In the genomic region with DNA sequence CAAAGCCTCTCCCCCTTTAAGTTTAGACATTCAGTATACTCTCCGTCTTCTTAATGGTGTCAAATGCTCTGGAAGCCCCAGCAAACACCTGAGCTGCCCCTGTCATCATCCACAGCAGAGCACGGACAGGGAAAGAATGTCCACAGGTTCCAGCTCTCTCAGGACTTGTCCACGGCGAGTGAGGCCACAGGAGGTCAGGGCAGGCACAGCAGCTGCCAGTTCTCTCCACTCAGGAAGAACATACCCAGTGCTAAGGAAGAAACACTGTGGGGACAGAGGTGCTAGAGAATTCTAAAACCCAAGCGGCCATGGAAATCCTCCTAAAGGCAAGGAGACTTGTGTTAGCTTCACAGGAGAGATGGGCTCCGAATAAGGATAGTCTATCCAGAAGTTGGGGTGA, we compare ENCODE assay signal across 20 cellular contexts.
DNase-seq lines count a peak whose midpoint lies in the region; ATAC-seq and TF ChIP-seq lines count a peak whose summit lies in the region.
"Had no signal": no experiment of that assay in that cellular context is flagged by ENCODE, and none has a peak within 500 bp of the region (broad histone marks: within the 10 kb centered on the region; RNA-seq: fewer than 3 reads in every experiment).

No MANE protein-coding gene starts in this region.

- H3K9ac ChIP-seq in Loucy (ENCODE audit: low read depth, low read length, poor library complexity, severe bottlenecking): no peak overlapping the region

- no peaks in the 10 kb centered on the region for H3K36me3 ChIP-seq in Caco-2 (ENCODE audit: control insufficient read depth, insufficient read depth, low read length)
- H3K36me3 ChIP-seq in Loucy (ENCODE audit: insufficient read depth, low read length): no peaks in the 10 kb centered on the region
- H3K36me3 ChIP-seq: Peyer's patch, SJCRH30 had no signal

- CTCF ChIA-PET in AG04450 (lab: Charles Lee) (no interaction called here), Caco-2 (lab: Charles Lee) (no interaction called here)
- CTCF ChIA-PET in activated CD8-positive, alpha-beta memory T cell treated with anti-CD3 and anti-CD28 coated beads, Interleukin-2, amount 10 ng/mL, durations not matched to agents 7 days and 5 days (lab: Charles Lee): no interaction called here

- H3K27ac Mint-ChIP-seq in Caco-2 (ENCODE audit: unreplicated experiment) (peak overlapping the region; percentile 3), glutamatergic neuron (ENCODE audit: unreplicated experiment) (no peak overlapping the region)
- H3K27ac Mint-ChIP-seq in activated CD8-positive, alpha-beta memory T cell treated with anti-CD3 and anti-CD28 coated beads, Interleukin-2, amount 10 ng/mL, durations not matched to agents 7 days and 5 days: no peak overlapping the region
- H3K27ac Mint-ChIP-seq: CD8-positive, alpha-beta T cell; H9 had no signal

- H3K9me3 ChIP-seq in AG04450 (ENCODE audit: control insufficient read depth, insufficient read depth, low read length) (no peaks in the 10 kb centered on the region; the same call in 1 of the 2 replicates), Caco-2 (no peaks in the 10 kb centered on the region), Loucy (ENCODE audit: insufficient read depth, low read depth, low read length) (no peaks in the 10 kb centered on the region)
- H3K9me3 ChIP-seq: Peyer's patch, SJCRH30 had no signal

- H3K27me3 ChIP-seq in AG04450 (ENCODE audit: control insufficient read depth, insufficient read depth, low read length) (no peaks in the 10 kb centered on the region), Caco-2 (replicated peaks; ENCODE audit: control insufficient read depth, insufficient read depth, low read length) (no peaks in the 10 kb centered on the region), Loucy (ENCODE audit: insufficient read depth, low read length, poor library complexity, severe bottlenecking) (no peaks in the 10 kb centered on the region)
- H3K27me3 ChIP-seq: Peyer's patch had no signal

- no TSS peak for BruUV-seq in Caco-2 (replicated peaks; lab: Mats Ljungman, UMichigan)

- H3K27ac ChIP-seq in AG04450 (ENCODE audit: low read depth, low read length): peak overlapping the region; percentile 31
- H3K27ac ChIP-seq: Peyer's patch, SJCRH30 had no signal

- DNase-seq in AG04450 (ENCODE audit: low read depth, low spot score) (no peak), Caco-2 (no peak), left lobe of liver (ENCODE audit: low spot score) (no peak), glutamatergic neuron (no peak)
- no peak for DNase-seq in activated CD8-positive, alpha-beta memory T cell treated with anti-CD3 and anti-CD28 coated beads, Interleukin-2, amount 10 ng/mL, durations not matched to agents 7 days and 5 days
- DNase-seq: C1 segment of cervical spinal cord; CD8-positive, alpha-beta T cell; EL; H9; KG1; NCI-H1694; NCI-H2081; NCI-H2171; NCI-H345; NCI-H524; NCI-H774; Peyer's patch; SJCRH30 had no signal

- H3K9me2 ChIP-seq in Loucy (replicated peaks; ENCODE audit: low read depth, low read length): no peaks in the 10 kb centered on the region

- H3K9me3 Mint-ChIP-seq in Caco-2 (ENCODE audit: unreplicated experiment) (no peaks in the 10 kb centered on the region), glutamatergic neuron (ENCODE audit: unreplicated experiment) (peaks cover 5% of the 10 kb centered on the region)
- no peaks in the 10 kb centered on the region for H3K9me3 Mint-ChIP-seq in activated CD8-positive, alpha-beta memory T cell treated with anti-CD3 and anti-CD28 coated beads, Interleukin-2, amount 10 ng/mL, durations not matched to agents 7 days and 5 days (ENCODE audit: low read depth)
- H3K9me3 Mint-ChIP-seq: CD8-positive, alpha-beta T cell; H9 had no signal

- H3F3A ChIP-seq in Loucy (ENCODE audit: low read depth): no peaks in the 10 kb centered on the region

- H3K4me1 ChIP-seq in Caco-2: peaks cover 22% of the 10 kb centered on the region
- H3K4me1 ChIP-seq in Loucy (ENCODE audit: insufficient read depth, low read length, poor library complexity, severe bottlenecking): peaks cover 61% of the 10 kb centered on the region
- H3K4me1 ChIP-seq: SJCRH30 had no signal

- H3K27me3 Mint-ChIP-seq in Caco-2 (ENCODE audit: insufficient read depth, unreplicated experiment) (no peaks in the 10 kb centered on the region), glutamatergic neuron (ENCODE audit: unreplicated experiment) (peaks cover 3% of the 10 kb centered on the region)
- peaks cover 46% of the 10 kb centered on the region for H3K27me3 Mint-ChIP-seq in activated CD8-positive, alpha-beta memory T cell treated with anti-CD3 and anti-CD28 coated beads, Interleukin-2, amount 10 ng/mL, durations not matched to agents 7 days and 5 days

- intact Hi-C loops in Caco-2 (cut with micrococcal nuclease; ENCODE audit: unreplicated experiment): loop anchor here (10.0 kb wide), 1 partner anchor 337 kb away; no protein-coding TSS in a partner anchor

- no peaks in the 10 kb centered on the region for H4K20me1 ChIP-seq in Loucy (ENCODE audit: insufficient read depth, low read length, poor library complexity, severe bottlenecking)

- POLR2A ChIA-PET in AG04450 (lab: Yijun Ruan, JAX): no interaction called here
- POLR2A ChIA-PET in Caco-2 (lab: Charles Lee): no interaction called here

- H3K4me3 Mint-ChIP-seq in Caco-2 (ENCODE audit: unreplicated experiment) (no peak overlapping the region), glutamatergic neuron (ENCODE audit: unreplicated experiment) (no peak overlapping the region)
- no peak overlapping the region for H3K4me3 Mint-ChIP-seq in activated CD8-positive, alpha-beta memory T cell treated with anti-CD3 and anti-CD28 coated beads, Interleukin-2, amount 10 ng/mL, durations not matched to agents 7 days and 5 days
- H3K4me3 Mint-ChIP-seq: CD8-positive, alpha-beta T cell; H9 had no signal

- TF ChIP-seq CTCF in AG04450 (IDR thresholded peaks at IDR 0.05; ENCODE audit: low read depth, low read length) (no peak), Caco-2 (IDR thresholded peaks at IDR 0.05; ENCODE audit: insufficient read depth in 1 of 2, low read depth in 1 of 2, low read length in 1 of 2, severe bottlenecking in 1 of 2, unreplicated experiment in 1 of 2) (no peak), Loucy (conservative IDR thresholded peaks at IDR 0.05; ENCODE audit: low read length) (0 out of 2 replicates have a peak, but pooled peaks have one; percentile 13), glutamatergic neuron (IDR thresholded peaks at IDR 0.05; ENCODE audit: partially characterized antibody, unreplicated experiment) (no peak)

- peaks cover 46% of the 10 kb centered on the region for H3K4me1 Mint-ChIP-seq in Caco-2 (ENCODE audit: low read depth, unreplicated experiment)
- H3K4me1 Mint-ChIP-seq in activated CD8-positive, alpha-beta memory T cell treated with anti-CD3 and anti-CD28 coated beads, Interleukin-2, amount 10 ng/mL, durations not matched to agents 7 days and 5 days: peaks cover 35% of the 10 kb centered on the region
- peaks cover 8% of the 10 kb centered on the region for H3K4me1 Mint-ChIP-seq in glutamatergic neuron (ENCODE audit: low read depth, unreplicated experiment)

- H3K4me2 ChIP-seq in Loucy (ENCODE audit: low read depth, low read length, poor library complexity, severe bottlenecking): no peak overlapping the region

- ATAC-seq in left lobe of liver (peak; percentile 79), HG03521 (IDR thresholded peaks at IDR 0.05; ENCODE audit: unreplicated experiment) (no peak)
- ATAC-seq in activated CD8-positive, alpha-beta memory T cell treated with anti-CD3 and anti-CD28 coated beads, Interleukin-2, amount 10 ng/mL, durations not matched to agents 7 days and 5 days: no peak
- ATAC-seq: CD8-positive, alpha-beta T cell had no signal

- no peaks in the 10 kb centered on the region for H3K36me3 Mint-ChIP-seq in Caco-2 (ENCODE audit: insufficient read depth, unreplicated experiment)
- H3K36me3 Mint-ChIP-seq in activated CD8-positive, alpha-beta memory T cell treated with anti-CD3 and anti-CD28 coated beads, Interleukin-2, amount 10 ng/mL, durations not matched to agents 7 days and 5 days: no peaks in the 10 kb centered on the region
- H3K36me3 Mint-ChIP-seq in glutamatergic neuron (ENCODE audit: unreplicated experiment): no peaks in the 10 kb centered on the region
- H3K36me3 Mint-ChIP-seq: CD8-positive, alpha-beta T cell had no signal

- no peaks in the 10 kb centered on the region for H3K79me2 ChIP-seq in Loucy (ENCODE audit: insufficient read depth, low read length)

- no peak overlapping the region for H2AFZ ChIP-seq in Loucy (ENCODE audit: low read length)

- H3K4me3 ChIP-seq in AG04450 (ENCODE audit: low read depth, low read length) (no peak overlapping the region), Caco-2 (ENCODE audit: low read depth, low read length) (no peak overlapping the region), Loucy (ENCODE audit: low read length, poor library complexity, severe bottlenecking) (no peak overlapping the region)
- H3K4me3 ChIP-seq: Peyer's patch, SJCRH30 had no signal
